In the genomic region with DNA sequence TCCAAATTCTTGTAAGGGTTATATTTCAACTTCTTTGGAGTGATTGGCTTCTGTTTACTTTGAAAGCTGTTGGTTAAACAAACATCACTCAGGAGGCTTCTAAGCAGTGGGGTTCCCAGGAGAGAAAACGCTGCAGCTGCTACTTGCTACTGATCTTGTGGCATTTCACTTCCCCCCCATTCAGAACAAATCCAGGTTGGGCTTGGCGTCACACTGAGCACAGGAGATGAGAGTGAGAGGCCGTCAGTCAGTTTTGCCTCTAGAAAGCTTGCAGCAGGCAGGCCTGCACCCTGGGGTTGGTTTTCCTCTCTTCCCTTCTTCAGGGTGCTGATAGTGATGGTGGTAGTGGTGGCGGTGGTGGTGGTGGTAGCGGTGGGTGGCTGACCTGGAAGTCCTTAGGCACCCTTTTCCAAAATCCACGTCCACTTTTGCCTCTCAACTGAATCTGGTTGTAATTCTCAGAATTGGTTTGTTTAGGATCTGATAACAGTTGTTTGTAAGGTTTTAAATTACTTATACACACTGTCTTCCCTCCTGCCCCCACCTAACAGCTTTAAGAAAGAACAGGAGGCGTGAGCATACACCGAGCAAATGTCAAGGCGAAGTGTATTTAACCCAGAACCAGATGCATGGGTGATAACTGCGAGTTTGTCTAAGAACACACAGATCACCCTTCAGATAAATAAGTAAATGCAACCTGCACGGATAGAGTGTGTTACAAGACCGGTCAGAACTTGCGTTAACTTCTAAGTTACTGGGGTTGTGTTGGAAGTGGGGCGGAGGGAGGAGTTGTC, we compare ENCODE assay signal across 11 cellular contexts. TPM values are rescaled to one million over a fixed set of nuclear protein-coding genes. Genes with fewer than 3 reads are reported as not detected.
DNase-seq lines count a peak whose midpoint lies in the region; ATAC-seq and TF ChIP-seq lines count a peak whose summit lies in the region.
"Had no signal": no experiment of that assay in that cellular context is flagged by ENCODE, and none has a peak within 500 bp of the region (broad histone marks: within the 10 kb centered on the region; RNA-seq: fewer than 3 reads in every experiment).

No MANE protein-coding gene starts in this region.

- DNase-seq in left ventricle myocardium inferior, result no peak
- no peak for DNase-seq in right cardiac atrium
- DNase-seq in NCI-H510A treated with DMSO at 0.1 percent for 48 hours (lab: John Stamatoyannopoulos, UW), result peak; percentile 90
- no peak for DNase-seq in activated CD4-positive, CD25-positive, alpha-beta regulatory T cell treated with anti-CD3 and anti-CD28 coated beads, Interleukin-2, amount 50 U/mL, for 72 hours
- no peak for DNase-seq in kidney glomerular epithelial cell (lab: John Stamatoyannopoulos, UW)
- DNase-seq in cerebellar nuclear complex (lab: John Stamatoyannopoulos, UW), result no peak
- DNase-seq: amygdala; stimulated activated CD4-positive, alpha-beta T cell treated with anti-CD3 and anti-CD28 coated beads, Interleukin-4, amount 100 ng/mL, for 24 hours had no signal

- H3K27me3 ChIP-seq in left ventricle myocardium inferior (ENCODE audit: low read depth), result peaks cover 88% of the 10 kb centered on the region
- H3K27me3 ChIP-seq in right cardiac atrium (ENCODE audit: control insufficient read depth, insufficient read depth), result no peaks in the 10 kb centered on the region
- H3K27me3 ChIP-seq in iPS-20b (ENCODE audit: insufficient read depth, low read length), result peaks cover 93% of the 10 kb centered on the region

- intact Hi-C loops in left ventricle myocardium inferior (cut with micrococcal nuclease) (no loop called here), right cardiac atrium (cut with DNase I) (loop anchor here in 3 of 4 donors (5.0 to 10.0 kb wide), 5 partner anchors 123 to 602 kb away; no protein-coding TSS in a partner anchor)

- no peaks in the 10 kb centered on the region for H3K9me3 ChIP-seq in left ventricle myocardium inferior (replicated peaks)
- no peaks in the 10 kb centered on the region for H3K9me3 ChIP-seq in right cardiac atrium (ENCODE audit: control insufficient read depth, low read length)
- H3K9me3 ChIP-seq in iPS-20b (ENCODE audit: insufficient read depth, low read depth, low read length), result no peaks in the 10 kb centered on the region

- peaks cover 65% of the 10 kb centered on the region for H3K4me1 ChIP-seq in left ventricle myocardium inferior
- H3K4me1 ChIP-seq in right cardiac atrium (ENCODE audit: control insufficient read depth, insufficient read depth, low read length), result no peaks in the 10 kb centered on the region
- H3K4me1 ChIP-seq in iPS-20b (ENCODE audit: insufficient read depth, low read length), result peaks cover 39% of the 10 kb centered on the region

- H3K27ac ChIP-seq in left ventricle myocardium inferior (replicated peaks), result peak overlapping the region; percentile 33
- H3K27ac ChIP-seq in right cardiac atrium (ENCODE audit: low read length), result no peak overlapping the region
- H3K27ac ChIP-seq in iPS-20b (ENCODE audit: low read length), result no peak overlapping the region
- H3K27ac ChIP-seq: HL-60 had no signal

- no peak overlapping the region for H3K9ac ChIP-seq in iPS-20b (ENCODE audit: low read depth, low read length)

- 63% methylated on average over 14 of the region's 14 CpGs for WGBS in right cardiac atrium

- H3K36me3 ChIP-seq in left ventricle myocardium inferior (no peaks in the 10 kb centered on the region), iPS-20b (ENCODE audit: insufficient read depth, low read depth, low read length) (no peaks in the 10 kb centered on the region)

- ATAC-seq in right cardiac atrium (no peak), GM21717 (IDR thresholded peaks at IDR 0.05; ENCODE audit: unreplicated experiment) (no peak)

- H3K4me3 ChIP-seq in left ventricle myocardium inferior (peak overlapping the region; percentile 75), right cardiac atrium (ENCODE audit: low read length) (no peak overlapping the region), iPS-20b (ENCODE audit: low read length) (peak overlapping the region; percentile 72)

- no peak for TF ChIP-seq CTCF in left ventricle myocardium inferior (IDR thresholded peaks at IDR 0.05; ENCODE audit: borderline replicate concordance)

RNA-seq across cellular contexts. Expression of a gene that starts 3.2 kb away (rescaled TPM):
- total RNA-seq in left ventricle myocardium inferior, result 80.6 TPM
- 10 to 100 TPM; 63.6 to 98.8 (median 86.5) TPM for total RNA-seq in right cardiac atrium
- polyA plus RNA-seq in right cardiac atrium, result 14.6 TPM
